In the genomic region with DNA sequence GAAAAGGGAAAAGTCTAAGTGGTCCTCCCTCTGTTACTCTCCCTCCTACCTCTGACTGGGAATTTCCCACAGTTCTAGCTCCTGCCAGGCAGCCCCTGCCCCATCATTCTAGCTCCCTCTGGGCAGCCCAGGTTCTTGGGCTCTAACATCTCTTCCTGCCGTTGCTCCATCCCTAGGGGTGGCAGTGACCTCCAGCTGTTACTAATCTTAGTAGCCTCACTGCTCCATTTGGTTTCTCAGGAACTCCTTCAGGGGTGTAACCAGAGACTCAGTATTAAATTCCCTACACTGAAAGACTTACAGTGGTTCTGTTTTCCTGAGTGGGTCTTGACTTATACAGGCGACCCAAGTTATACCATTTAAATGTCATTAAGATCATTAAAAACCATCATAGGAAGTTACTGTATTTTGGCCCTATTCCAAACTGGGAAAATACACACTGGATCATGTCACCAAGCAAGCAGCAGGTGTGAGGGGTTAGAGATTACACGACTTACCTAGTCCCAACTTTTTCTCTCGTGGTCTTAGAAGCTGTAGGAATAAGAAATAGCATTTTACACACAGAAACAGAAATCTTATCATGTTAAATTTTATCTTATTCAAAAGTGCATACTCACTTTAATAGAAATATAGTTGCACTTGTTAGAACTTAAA, we compare ENCODE assay signal across 14 cellular contexts. TPM values are rescaled to one million over a fixed set of nuclear protein-coding genes. Genes with fewer than 3 reads are reported as not detected.
DNase-seq lines count a peak whose midpoint lies in the region; ATAC-seq and TF ChIP-seq lines count a peak whose summit lies in the region.
"Had no signal": no experiment of that assay in that cellular context is flagged by ENCODE, and none has a peak within 500 bp of the region (broad histone marks: within the 10 kb centered on the region; RNA-seq: fewer than 3 reads in every experiment).

No MANE protein-coding gene starts in this region.

- CTCF ChIA-PET in activated CD8-positive, alpha-beta T cell treated with anti-CD3 and anti-CD28 coated beads, Interleukin-2, amount 10 ng/mL, durations not matched to agents 7 days and 5 days (lab: Charles Lee): interaction anchor here (1.8 to 2.3 kb wide), 2 partner anchors 10 to 154 kb away, joined by 6 to 7 read pairs; partner anchors contain the start of genes BCAS4, DPM1 and MOCS3
- CTCF ChIA-PET in activated CD8-positive, alpha-beta T cell treated with anti-CD3 and anti-CD28 coated beads for 36 hours (lab: Charles Lee): interaction anchor here (2.1 to 2.6 kb wide), 2 partner anchors 20 to 154 kb away, joined by 7 to 10 read pairs; partner anchors contain the start of gene BCAS4
- CTCF ChIA-PET in HEK293 (lab: Yijun Ruan, JAX): interaction anchor here (1.0 kb wide), 1 partner anchor 154 kb away, joined by 3 read pairs; the partner anchor contains the start of gene BCAS4

- H3K27ac Mint-ChIP-seq in activated CD8-positive, alpha-beta T cell treated with anti-CD3 and anti-CD28 coated beads, Interleukin-2, amount 10 ng/mL, durations not matched to agents 7 days and 5 days: peak overlapping the region; percentile 33
- H3K27ac Mint-ChIP-seq in activated CD8-positive, alpha-beta T cell treated with anti-CD3 and anti-CD28 coated beads for 36 hours: no peak overlapping the region

- H3K4me3 Mint-ChIP-seq in activated CD8-positive, alpha-beta T cell treated with anti-CD3 and anti-CD28 coated beads, Interleukin-2, amount 10 ng/mL, durations not matched to agents 7 days and 5 days: no peak overlapping the region
- H3K4me3 Mint-ChIP-seq in activated CD8-positive, alpha-beta T cell treated with anti-CD3 and anti-CD28 coated beads for 36 hours: no peak overlapping the region
- H3K4me3 Mint-ChIP-seq: CD8-positive, alpha-beta memory T cell had no signal

- no peak overlapping the region for H3K9ac ChIP-seq in smooth muscle cell (ENCODE audit: low read depth)
- H3K9ac ChIP-seq: BLaER1, GM23248 had no signal

- no peaks in the 10 kb centered on the region for H3K27me3 Mint-ChIP-seq in activated CD8-positive, alpha-beta T cell treated with anti-CD3 and anti-CD28 coated beads, Interleukin-2, amount 10 ng/mL, durations not matched to agents 7 days and 5 days (ENCODE audit: low read depth)
- H3K27me3 Mint-ChIP-seq in activated CD8-positive, alpha-beta T cell treated with anti-CD3 and anti-CD28 coated beads for 36 hours: no peaks in the 10 kb centered on the region
- H3K27me3 Mint-ChIP-seq: CD8-positive, alpha-beta memory T cell had no signal

- intact Hi-C loops in activated CD8-positive, alpha-beta T cell treated with anti-CD3 and anti-CD28 coated beads for 36 hours (cut with micrococcal nuclease): no loop called here

- H3K9me3 ChIP-seq in HEK293 (ENCODE audit: control insufficient read depth, insufficient read depth, low read depth, low read length) (no peaks in the 10 kb centered on the region), smooth muscle cell (replicated peaks; ENCODE audit: low read depth) (no peaks in the 10 kb centered on the region)
- H3K9me3 ChIP-seq: BLaER1 had no signal

- H3K36me3 ChIP-seq in HEK293 (ENCODE audit: control insufficient read depth in 2 of 2, insufficient read depth in 1 of 2, low read length in 2 of 2): peaks cover 62 to 92% of the 10 kb centered on the region in 2 experiments
- peaks cover 16% of the 10 kb centered on the region for H3K36me3 ChIP-seq in smooth muscle cell (ENCODE audit: low read depth)

- no peaks in the 10 kb centered on the region for H3K4me1 ChIP-seq in HEK293 (ENCODE audit: control insufficient read depth, insufficient read depth, low read length)
- no peaks in the 10 kb centered on the region for H3K4me1 ChIP-seq in smooth muscle cell (ENCODE audit: low read depth)
- H3K4me1 ChIP-seq: BLaER1 had no signal

- no peak for ATAC-seq in activated CD8-positive, alpha-beta T cell treated with anti-CD3 and anti-CD28 coated beads, Interleukin-2, amount 10 ng/mL, durations not matched to agents 7 days and 5 days
- ATAC-seq in activated CD8-positive, alpha-beta T cell treated with anti-CD3 and anti-CD28 coated beads for 36 hours: no peak
- no peak for ATAC-seq in GM18873 (IDR thresholded peaks at IDR 0.05; ENCODE audit: low FRiP score, unreplicated experiment)

- peaks cover 54% of the 10 kb centered on the region for H4K20me1 ChIP-seq in smooth muscle cell (ENCODE audit: low read depth)

- WGBS in smooth muscle cell (ENCODE audit: low lambda C conversion rate): 94% methylated on average over 4 of the region's 4 CpGs

- DNase-seq in activated CD8-positive, alpha-beta T cell treated with anti-CD3 and anti-CD28 coated beads, Interleukin-2, amount 10 ng/mL, durations not matched to agents 7 days and 5 days: no peak
- DNase-seq in activated CD8-positive, alpha-beta T cell treated with anti-CD3 and anti-CD28 coated beads for 36 hours: no peak
- peak; percentile 18 for DNase-seq in fibroblast of gingiva (ENCODE audit: low read depth)
- no peak for DNase-seq in smooth muscle cell (lab: John Stamatoyannopoulos, UW; ENCODE audit: unreplicated experiment)
- DNase-seq in NCI-H2029 (lab: John Stamatoyannopoulos, UW): no peak
- DNase-seq: 8988T; AML-193; CD8-positive, alpha-beta memory T cell; DMS53; GM23248; H7 had no signal

- POLR2A ChIA-PET in activated CD8-positive, alpha-beta T cell treated with anti-CD3 and anti-CD28 coated beads, Interleukin-2, amount 10 ng/mL, durations not matched to agents 7 days and 5 days (lab: Charles Lee): interaction anchor here (0.6 to 2.2 kb wide), 3 partner anchors 10 to 1663 kb away, joined by 3 to 8 read pairs (median 5); partner anchors contain the start of genes ADNP, DPM1 and MOCS3
- POLR2A ChIA-PET in activated CD8-positive, alpha-beta T cell treated with anti-CD3 and anti-CD28 coated beads for 36 hours (lab: Charles Lee): interaction anchor here (0.6 to 1.8 kb wide), 4 partner anchors 8 to 153 kb away, joined by 3 to 5 read pairs (median 4); partner anchors contain the start of genes ADNP, BCAS4, DPM1 and MOCS3
- POLR2A ChIA-PET in HEK293 (lab: Yijun Ruan, JAX): interaction anchor here (1.2 kb wide), 1 partner anchor 10 kb away, joined by 5 read pairs; the partner anchor contains the start of genes DPM1 and MOCS3

- H3K4me2 ChIP-seq in smooth muscle cell: no peak overlapping the region
- H3K4me2 ChIP-seq: BLaER1 had no signal

- H3K4me3 ChIP-seq in HEK293 (ENCODE audit: low read depth, low read length) (no peak overlapping the region), smooth muscle cell (no peak overlapping the region)
- H3K4me3 ChIP-seq: BLaER1, GM23248 had no signal

- H3K27me3 ChIP-seq in smooth muscle cell (ENCODE audit: low read depth): no peaks in the 10 kb centered on the region
- H3K27me3 ChIP-seq: BLaER1 had no signal

- H3K36me3 Mint-ChIP-seq in activated CD8-positive, alpha-beta T cell treated with anti-CD3 and anti-CD28 coated beads, Interleukin-2, amount 10 ng/mL, durations not matched to agents 7 days and 5 days (ENCODE audit: low read depth): peaks cover 53% of the 10 kb centered on the region
- peaks cover 43% of the 10 kb centered on the region for H3K36me3 Mint-ChIP-seq in activated CD8-positive, alpha-beta T cell treated with anti-CD3 and anti-CD28 coated beads for 36 hours (ENCODE audit: low read depth)

- H3K27ac ChIP-seq in HEK293 (ENCODE audit: extremely low read depth, low read depth, low read length): no peak overlapping the region
- peak overlapping the region; percentile 60 for H3K27ac ChIP-seq in smooth muscle cell (ENCODE audit: low read depth)
- H3K27ac ChIP-seq: BLaER1, GM23248 had no signal

- H3K4me1 Mint-ChIP-seq in activated CD8-positive, alpha-beta T cell treated with anti-CD3 and anti-CD28 coated beads, Interleukin-2, amount 10 ng/mL, durations not matched to agents 7 days and 5 days (ENCODE audit: low read depth): peaks cover 1% of the 10 kb centered on the region
- H3K4me1 Mint-ChIP-seq in activated CD8-positive, alpha-beta T cell treated with anti-CD3 and anti-CD28 coated beads for 36 hours (ENCODE audit: low read depth): peaks cover 6% of the 10 kb centered on the region

- H3K9me3 Mint-ChIP-seq in activated CD8-positive, alpha-beta T cell treated with anti-CD3 and anti-CD28 coated beads, Interleukin-2, amount 10 ng/mL, durations not matched to agents 7 days and 5 days (ENCODE audit: insufficient read depth): no peaks in the 10 kb centered on the region
- no peaks in the 10 kb centered on the region for H3K9me3 Mint-ChIP-seq in activated CD8-positive, alpha-beta T cell treated with anti-CD3 and anti-CD28 coated beads for 36 hours
- H3K9me3 Mint-ChIP-seq: CD8-positive, alpha-beta memory T cell had no signal

- no peak overlapping the region for H2AFZ ChIP-seq in smooth muscle cell (ENCODE audit: low read depth)
- H2AFZ ChIP-seq: GM23248 had no signal

- TF ChIP-seq CTCF in activated CD8-positive, alpha-beta T cell treated with anti-CD3 and anti-CD28 coated beads for 36 hours (IDR thresholded peaks at IDR 0.05): no peak
- TF ChIP-seq CTCF in HEK293 (tag by site-specific recombination; IDR thresholded peaks at IDR 0.05): no peak
- TF ChIP-seq CTCF in smooth muscle cell (IDR thresholded peaks at IDR 0.05; ENCODE audit: borderline replicate concordance, insufficient read depth, poor library complexity, severe bottlenecking): no peak

- peaks cover 55% of the 10 kb centered on the region for H3K79me2 ChIP-seq in smooth muscle cell (ENCODE audit: low read depth)

- H3F3A ChIP-seq in smooth muscle cell (ENCODE audit: low read depth): peaks cover 3% of the 10 kb centered on the region

TF ChIP-seq in HEK293, 187 proteins besides CTCF, POLR2A, EP300 and RAD21 (continues in another document):
- TF ChIP-seq ZIC2 (tag by site-specific recombination; IDR thresholded peaks at IDR 0.05): peak; percentile 28; the same call in 1 of the 2 replicates
- no peak for TF ChIP-seq ZNF274 (IDR thresholded peaks at IDR 0.05; ENCODE audit: low read length)
- TF ChIP-seq ZNF274 (tag by site-specific recombination; IDR thresholded peaks at IDR 0.05; ENCODE audit: borderline replicate concordance): no peak
- TF ChIP-seq ZNF214 (tag by site-specific recombination; IDR thresholded peaks at IDR 0.05; ENCODE audit: borderline replicate concordance): no peak

RNA-seq across cellular contexts. Expression of gene DPM1, which starts 10.1 kb away (rescaled TPM):
- total RNA-seq in activated CD8-positive, alpha-beta T cell treated with anti-CD3 and anti-CD28 coated beads, Interleukin-2, amount 10 ng/mL, durations not matched to agents 7 days and 5 days: 10 to 100 TPM; 50.6 to 53.0 TPM
- total RNA-seq in activated CD8-positive, alpha-beta T cell treated with anti-CD3 and anti-CD28 coated beads for 36 hours: 10 to 100 TPM; 66.6 to 75.4 TPM
- 141 and 148 TPM in 2 replicates for total RNA-seq in smooth muscle cell
- polyA plus RNA-seq in smooth muscle cell: 89.1 and 104 TPM in 2 replicates

RNA-seq across cellular contexts. Expression of gene MOCS3, which starts 10.4 kb away (rescaled TPM):
- total RNA-seq in activated CD8-positive, alpha-beta T cell treated with anti-CD3 and anti-CD28 coated beads, Interleukin-2, amount 10 ng/mL, durations not matched to agents 7 days and 5 days: 1 to 10 TPM; 4.8 to 5.7 TPM
- total RNA-seq in activated CD8-positive, alpha-beta T cell treated with anti-CD3 and anti-CD28 coated beads for 36 hours: 1 to 10 TPM; 4.6 TPM
- 3.7 and 5.2 TPM in 2 replicates for total RNA-seq in smooth muscle cell
- polyA plus RNA-seq in smooth muscle cell: 3.2 and 3.7 TPM in 2 replicates

RNA-seq across cellular contexts. Expression of gene ADNP, which starts 17.0 kb away (rescaled TPM):
- total RNA-seq in activated CD8-positive, alpha-beta T cell treated with anti-CD3 and anti-CD28 coated beads, Interleukin-2, amount 10 ng/mL, durations not matched to agents 7 days and 5 days: 10 to 100 TPM; 62.5 to 67.6 TPM
- 10 to 100 TPM; 58.9 to 60.0 TPM for total RNA-seq in activated CD8-positive, alpha-beta T cell treated with anti-CD3 and anti-CD28 coated beads for 36 hours
- 54.9 and 57.4 TPM in 2 replicates for total RNA-seq in smooth muscle cell
- 14.2 and 15.3 TPM in 2 replicates for polyA plus RNA-seq in smooth muscle cell
